ENCODE assay signal across 1 cellular context in the genomic region with DNA sequence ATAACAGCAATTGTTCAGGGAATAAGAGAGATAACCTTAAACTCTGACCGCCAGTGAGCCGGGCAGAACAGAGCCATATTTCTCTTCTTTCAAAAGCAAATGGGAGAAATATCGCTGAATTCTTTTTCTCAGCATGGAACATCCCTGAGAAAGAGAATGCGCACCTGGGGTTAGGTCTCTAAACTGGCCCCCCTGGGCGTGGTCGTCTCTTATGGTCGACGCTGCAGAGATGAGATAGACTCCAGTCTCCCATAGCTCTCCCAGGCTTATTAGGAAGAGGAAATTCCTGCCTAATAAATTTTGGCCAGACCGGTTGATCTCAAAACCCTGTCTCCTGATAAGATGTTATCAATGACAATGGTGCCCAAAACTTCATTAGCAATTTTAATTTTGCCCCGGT.
A peak's percentile ranks its signal among the peaks of the same experiment; 100 is the strongest.
TF ChIP-seq lines count a peak whose summit lies in the region.

No MANE protein-coding gene starts in this region.

TF ChIP-seq in H1, 55 proteins besides CTCF, POLR2A, EP300 and RAD21:
- TF ChIP-seq POLR2AphosphoS5 (IDR thresholded peaks at IDR 0.05; ENCODE audit: low read depth, low read length) (peak; percentile 43; the same call in 1 of the 2 replicates), TCF12 (IDR thresholded peaks at IDR 0.05; ENCODE audit: low read depth, low read length) (peak; percentile 98)
